11 cellular contexts compared by ENCODE assay signal in genomic region chr17:73308017-73308823, GRCh38. TPM values are rescaled to one million over a fixed set of nuclear protein-coding genes. Genes with fewer than 3 reads are reported as not detected.
DNase-seq lines count a peak whose midpoint lies in the region; ATAC-seq and TF ChIP-seq lines count a peak whose summit lies in the region.
"Had no signal": no experiment of that assay in that cellular context is flagged by ENCODE, and none has a peak within 500 bp of the region (broad histone marks: within the 10 kb centered on the region; RNA-seq: fewer than 3 reads in every experiment).

No MANE protein-coding gene starts in this region.

- H3K9me3 Mint-ChIP-seq in nephron progenitor cell: no peaks in the 10 kb centered on the region

- H3K4me2 ChIP-seq in PC-9: peak overlapping the region; percentile 90

- peaks cover 65% of the 10 kb centered on the region for H3K4me1 ChIP-seq in PC-9 (replicated peaks; ENCODE audit: insufficient read depth)

- H3K27ac Mint-ChIP-seq in nephron progenitor cell: peak overlapping the region; percentile 64

- peaks cover 83% of the 10 kb centered on the region for H3K79me2 ChIP-seq in PC-9 (ENCODE audit: low read depth)

- DNase-seq in AG10803 (ENCODE audit: low read depth): peak; percentile 75
- DNase-seq in PC-9: peak; percentile 95 to 98
- DNase-seq in epithelial cell of esophagus (ENCODE audit: low read depth): peak; percentile 54
- no peak for DNase-seq in nephron progenitor cell
- no peak for DNase-seq in COR-L47 (lab: John Stamatoyannopoulos, UW)
- no peak for DNase-seq in GF-D8 (lab: John Stamatoyannopoulos, UW)
- DNase-seq: DND-41 had no signal

- H3K27me3 Mint-ChIP-seq in nephron progenitor cell (ENCODE audit: low read depth, poor library complexity): peaks cover 5% of the 10 kb centered on the region

- peak overlapping the region; percentile 39 for H3K4me3 ChIP-seq in AG10803 (ENCODE audit: low read length)
- peak overlapping the region; percentile 93 for H3K4me3 ChIP-seq in PC-9
- H3K4me3 ChIP-seq in epithelial cell of esophagus (ENCODE audit: low read length): peak overlapping the region; percentile 14

- peaks cover 39% of the 10 kb centered on the region for H3F3A ChIP-seq in PC-9 (ENCODE audit: insufficient read depth, low read depth)

- H3K27me3 ChIP-seq in PC-9 (ENCODE audit: insufficient read depth, low read depth): no peaks in the 10 kb centered on the region

- BruUV-seq in PC-9 (replicated peaks; lab: Mats Ljungman, UMichigan): no TSS peak

- POLR2A ChIA-PET in PC-9 (lab: Charles Lee; ENCODE audit: unreplicated experiment): interaction anchor here (0.6 to 1.3 kb wide), 12 partner anchors 15 to 1673 kb away, joined by 3 to 17 read pairs (median 4); no protein-coding TSS in a partner anchor

- H2AFZ ChIP-seq in PC-9: no peak overlapping the region

- H3K4me1 Mint-ChIP-seq in nephron progenitor cell: peaks cover 65% of the 10 kb centered on the region

- H3K9me2 ChIP-seq in PC-9 (ENCODE audit: insufficient read depth): no peaks in the 10 kb centered on the region

- H3K36me3 Mint-ChIP-seq in nephron progenitor cell (ENCODE audit: low read depth): peaks cover 19% of the 10 kb centered on the region

- ATAC-seq in HG03442 (IDR thresholded peaks at IDR 0.05; ENCODE audit: unreplicated experiment) (no peak), HG03565 (IDR thresholded peaks at IDR 0.05; ENCODE audit: unreplicated experiment) (no peak)

- peaks cover 5% of the 10 kb centered on the region; the same call in 1 of the 2 replicates for H4K20me1 ChIP-seq in PC-9 (ENCODE audit: insufficient read depth)

- TF ChIP-seq CTCF in AG10803 (conservative IDR thresholded peaks at IDR 0.05; ENCODE audit: low read length) (no peak), PC-9 (conservative IDR thresholded peaks at IDR 0.05) (no peak), epithelial cell of esophagus (IDR thresholded peaks at IDR 0.05; ENCODE audit: insufficient read depth, low read depth, low read length, missing control alignments) (no peak), nephron progenitor cell (IDR thresholded peaks at IDR 0.05) (no peak)

- intact Hi-C loops in PC-9 (cut with micrococcal nuclease; ENCODE audit: unreplicated experiment): loop anchor here (1.0 to 2.0 kb wide), 4 partner anchors 15 to 62 kb away; no protein-coding TSS in a partner anchor

- peak overlapping the region; percentile 84 for H3K27ac ChIP-seq in PC-9

- H3K9me3 ChIP-seq in PC-9 (ENCODE audit: insufficient read depth, low read depth): no peaks in the 10 kb centered on the region

- H3K4me3 Mint-ChIP-seq in nephron progenitor cell: peak overlapping the region; percentile 59

- H3K36me3 ChIP-seq in PC-9 (ENCODE audit: low read depth): peaks cover 13% of the 10 kb centered on the region; the same call in 1 of the 2 replicates

- CTCF ChIA-PET in PC-9 (lab: Charles Lee): no interaction called here

RNA-seq across cellular contexts. Expression of gene CDC42EP4, which starts 3.6 kb away (rescaled TPM):
- total RNA-seq in PC-9 (2021): 48.4 and 52.0 TPM in 2 replicates

RNA-seq across cellular contexts. Expression of gene CPSF4L, which starts 46.5 kb away (rescaled TPM):
- total RNA-seq in PC-9 (2021): 0.52 TPM in 1 of 2 replicates, not detected in the other
- total RNA-seq: frontal cortex, LHCN-M2 had no signal

Comparison
In these comparisons a context has a peak if more than half of its experiments do, and no peak if none do; other contexts are left out.
1. DNase-seq: peak in AG10803 (single experiment), PC-9 (2 of 2) and epithelial cell of esophagus (single experiment); none in nephron progenitor cell (single experiment), COR-L47 (single experiment) and GF-D8 (single experiment).
2. H3K4me3 ChIP-seq: peak in every context shown above with its lines; median percentile 93 in PC-9; 39 in AG10803; 14 in epithelial cell of esophagus.